15 cellular contexts compared by ENCODE assay signal in the genomic region with DNA sequence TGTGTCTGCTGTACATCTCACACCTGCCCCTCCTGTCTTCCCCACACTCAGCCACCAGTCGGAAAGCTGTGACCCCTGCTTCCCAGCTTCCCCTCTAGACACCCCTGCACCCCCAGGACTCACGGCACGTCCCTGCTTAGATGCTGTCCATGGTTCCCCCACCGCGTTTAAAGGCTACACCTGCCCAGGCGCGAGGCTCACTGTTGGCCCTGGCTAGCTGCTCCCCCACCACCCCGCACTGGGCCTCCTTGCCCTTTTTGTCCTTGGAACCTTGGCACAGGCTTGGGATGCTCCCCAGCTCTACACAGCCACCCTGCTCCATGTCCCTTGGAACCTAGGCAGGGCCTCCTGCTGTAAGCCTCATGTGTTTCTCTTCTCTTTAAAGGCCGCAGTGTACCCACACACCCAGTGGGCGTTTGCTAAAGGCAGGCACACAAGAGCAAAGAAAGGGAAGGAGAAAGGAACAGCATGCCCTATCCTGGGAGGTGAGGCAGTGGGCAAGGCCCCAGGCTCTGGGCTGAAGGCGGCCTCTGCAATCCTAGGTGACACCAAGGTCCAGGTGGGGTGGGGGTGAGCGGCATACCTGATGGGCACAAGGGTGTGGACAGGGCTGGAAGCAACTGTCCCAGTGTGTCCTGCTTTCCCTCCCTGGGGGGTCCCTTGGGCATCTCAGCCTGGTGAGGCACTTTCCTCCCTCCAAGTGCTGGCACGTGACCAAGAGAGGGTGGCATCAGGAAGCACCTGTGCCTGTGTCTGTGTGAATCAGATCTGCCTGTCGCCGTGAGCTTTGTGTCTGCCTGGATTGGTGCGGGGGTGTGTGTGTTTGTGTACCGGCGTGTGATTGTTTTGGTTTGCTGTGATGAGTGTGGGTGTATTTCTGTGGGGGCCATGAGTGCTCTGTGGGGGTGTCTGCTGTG. TPM values are rescaled to one million over a fixed set of nuclear protein-coding genes. Genes with fewer than 3 reads are reported as not detected.
DNase-seq lines count a peak whose midpoint lies in the region; ATAC-seq, FAIRE-seq and TF ChIP-seq lines count a peak whose summit lies in the region.
"Had no signal": no experiment of that assay in that cellular context is flagged by ENCODE, and none has a peak within 500 bp of the region (broad histone marks: within the 10 kb centered on the region; RNA-seq: fewer than 3 reads in every experiment).

No MANE protein-coding gene starts in this region.

- peaks cover 6% of the 10 kb centered on the region for H3K27me3 Mint-ChIP-seq in activated naive CD8-positive, alpha-beta T cell treated with anti-CD3 and anti-CD28 coated beads, Interleukin-2, amount 50 U/mL, for 24 hours
- peaks cover 4% of the 10 kb centered on the region for H3K27me3 Mint-ChIP-seq in activated naive CD8-positive, alpha-beta T cell treated with anti-CD3 and anti-CD28 coated beads for 36 hours
- H3K27me3 Mint-ChIP-seq in type B pancreatic cell, result peaks cover 12% of the 10 kb centered on the region

- ATAC-seq in activated naive CD8-positive, alpha-beta T cell treated with anti-CD3 and anti-CD28 coated beads, Interleukin-2, amount 50 U/mL, for 24 hours, result peak; percentile 11
- ATAC-seq in left colon, result peak; percentile 47
- ATAC-seq in GM21360 (IDR thresholded peaks at IDR 0.05; ENCODE audit: unreplicated experiment), result no peak
- no peak for ATAC-seq in lower lobe of right lung
- ATAC-seq: psoas muscle had no signal

- H3K36me3 ChIP-seq in lower lobe of right lung, result no peaks in the 10 kb centered on the region
- H3K36me3 ChIP-seq: esophagus squamous epithelium, uterus had no signal

- H3K9me3 Mint-ChIP-seq in activated naive CD8-positive, alpha-beta T cell treated with anti-CD3 and anti-CD28 coated beads, Interleukin-2, amount 50 U/mL, for 24 hours, result no peaks in the 10 kb centered on the region
- no peaks in the 10 kb centered on the region for H3K9me3 Mint-ChIP-seq in activated naive CD8-positive, alpha-beta T cell treated with anti-CD3 and anti-CD28 coated beads for 36 hours
- no peaks in the 10 kb centered on the region for H3K9me3 Mint-ChIP-seq in type B pancreatic cell

- intact Hi-C loops in left colon (cut with DNase I, micrococcal nuclease), result no loop called here
- intact Hi-C loops in lower lobe of right lung (cut with DNase I), result no loop called here

- peaks cover 3% of the 10 kb centered on the region for H3K4me1 Mint-ChIP-seq in activated naive CD8-positive, alpha-beta T cell treated with anti-CD3 and anti-CD28 coated beads, Interleukin-2, amount 50 U/mL, for 24 hours
- H3K4me1 Mint-ChIP-seq in activated naive CD8-positive, alpha-beta T cell treated with anti-CD3 and anti-CD28 coated beads for 36 hours, result no peaks in the 10 kb centered on the region
- peaks cover 24% of the 10 kb centered on the region for H3K4me1 Mint-ChIP-seq in type B pancreatic cell (ENCODE audit: unreplicated experiment)

- no peak for FAIRE-seq in GM12891 (lab: Jason Lieb, UNC)

- H3K36me3 Mint-ChIP-seq in activated naive CD8-positive, alpha-beta T cell treated with anti-CD3 and anti-CD28 coated beads, Interleukin-2, amount 50 U/mL, for 24 hours (ENCODE audit: low read depth), result no peaks in the 10 kb centered on the region
- no peaks in the 10 kb centered on the region for H3K36me3 Mint-ChIP-seq in activated naive CD8-positive, alpha-beta T cell treated with anti-CD3 and anti-CD28 coated beads for 36 hours
- H3K36me3 Mint-ChIP-seq in type B pancreatic cell, result no peaks in the 10 kb centered on the region

- no peaks in the 10 kb centered on the region for H3K4me1 ChIP-seq in lower lobe of right lung
- H3K4me1 ChIP-seq: psoas muscle, uterus had no signal

- H3K27ac ChIP-seq in lower lobe of right lung, result no peak overlapping the region
- H3K27ac ChIP-seq: esophagus squamous epithelium, GM23248, HL-60, psoas muscle, uterus, VCaP had no signal

- H3K27me3 ChIP-seq in lower lobe of right lung (ENCODE audit: low read depth), result no peaks in the 10 kb centered on the region
- H3K27me3 ChIP-seq: uterus had no signal

- no peak for TF ChIP-seq POLR2A in GM12891 (IDR thresholded peaks at IDR 0.05; ENCODE audit: low read depth, low read length)

- H3K9me3 ChIP-seq in lower lobe of right lung, result no peaks in the 10 kb centered on the region
- H3K9me3 ChIP-seq: esophagus squamous epithelium, psoas muscle, uterus had no signal

- no peak for TF ChIP-seq CTCF in type B pancreatic cell (conservative IDR thresholded peaks at IDR 0.05)
- no peak for TF ChIP-seq CTCF in lower lobe of right lung (IDR thresholded peaks at IDR 0.05)

- no peak overlapping the region for H3K4me3 Mint-ChIP-seq in activated naive CD8-positive, alpha-beta T cell treated with anti-CD3 and anti-CD28 coated beads, Interleukin-2, amount 50 U/mL, for 24 hours
- H3K4me3 Mint-ChIP-seq in activated naive CD8-positive, alpha-beta T cell treated with anti-CD3 and anti-CD28 coated beads for 36 hours, result no peak overlapping the region
- H3K4me3 Mint-ChIP-seq in type B pancreatic cell, result no peak overlapping the region

- H3K4me3 ChIP-seq in lower lobe of right lung, result no peak overlapping the region
- H3K4me3 ChIP-seq: esophagus squamous epithelium, GM23248, lung, psoas muscle, uterus had no signal

- no peak for DNase-seq in activated naive CD8-positive, alpha-beta T cell treated with anti-CD3 and anti-CD28 coated beads, Interleukin-2, amount 50 U/mL, for 24 hours
- DNase-seq in activated naive CD8-positive, alpha-beta T cell treated with anti-CD3 and anti-CD28 coated beads for 36 hours, result no peak
- DNase-seq in NCI-H510A (lab: John Stamatoyannopoulos, UW), result peak; percentile 9
- no peak for DNase-seq in left colon
- no peak for DNase-seq in type B pancreatic cell (ENCODE audit: extremely low spot score, unreplicated experiment)
- no peak for DNase-seq in GM12891 (ENCODE audit: insufficient read length, low spot score)
- no peak for DNase-seq in lower lobe of right lung
- DNase-seq: esophagus squamous epithelium, GM23248, psoas muscle, uterus had no signal

- H3K27ac Mint-ChIP-seq in activated naive CD8-positive, alpha-beta T cell treated with anti-CD3 and anti-CD28 coated beads, Interleukin-2, amount 50 U/mL, for 24 hours, result no peak overlapping the region
- H3K27ac Mint-ChIP-seq in activated naive CD8-positive, alpha-beta T cell treated with anti-CD3 and anti-CD28 coated beads for 36 hours, result no peak overlapping the region
- H3K27ac Mint-ChIP-seq in type B pancreatic cell, result peak overlapping the region; percentile 29

TF ChIP-seq in GM12891, 5 proteins besides CTCF, POLR2A, EP300 and RAD21:
- TF ChIP-seq TAF1 (IDR thresholded peaks at IDR 0.05; ENCODE audit: low read depth, low read length) (no peak), PAX5 (IDR thresholded peaks at IDR 0.05; ENCODE audit: insufficient read depth, low read length, severe bottlenecking) (no peak), POU2F2 (IDR thresholded peaks at IDR 0.05; ENCODE audit: low read depth, low read length) (no peak), SPI1 (IDR thresholded peaks at IDR 0.05; ENCODE audit: low read depth, low read length) (no peak), POLR2AphosphoS5 (IDR thresholded peaks at IDR 0.05; ENCODE audit: low read depth, low read length) (no peak)

RNA-seq across cellular contexts. Expression of a gene that starts 54.4 kb away (rescaled TPM):
- 10 to 100 TPM; 29.4 to 32.3 TPM for total RNA-seq in activated naive CD8-positive, alpha-beta T cell treated with anti-CD3 and anti-CD28 coated beads for 36 hours
- 10 to 100 TPM; 21.9 to 25.7 TPM for total RNA-seq in left colon
- total RNA-seq in type B pancreatic cell (ENCODE audit: low replicate concordance), result 35.2 and 42.3 TPM in 2 replicates
- polyA plus RNA-seq in GM12891 (2012; ENCODE audit: low read depth, missing spikeins), result 12.8 TPM
- total RNA-seq in lower lobe of right lung, result 38.8 TPM

Comparison
In these comparisons a context has a peak if more than half of its experiments do, and no peak if none do; other contexts are left out.
1. ATAC-seq: peak in activated naive CD8-positive, alpha-beta T cell treated with anti-CD3 and anti-CD28 coated beads, Interleukin-2, amount 50 U/mL, for 24 hours (single experiment) and left colon (single experiment); none in GM21360 (single experiment) and lower lobe of right lung (0 of 2).